In genomic region chr19:32675720-32676185, GRCh38 we compare ENCODE assay signal across 8 cellular contexts. TPM values are rescaled to one million over a fixed set of nuclear protein-coding genes. Genes with fewer than 3 reads are reported as not detected.
DNase-seq lines count a peak whose midpoint lies in the region; ATAC-seq, FAIRE-seq and TF ChIP-seq lines count a peak whose summit lies in the region.

Gene RGS9BP (plus strand): TSS chr19:32675848. CDS start chr19:32676264, 416 bp downstream.

- no peaks in the 10 kb centered on the region for H3K36me3 Mint-ChIP-seq in T-cell
- peaks cover 1% of the 10 kb centered on the region for H3K36me3 Mint-ChIP-seq in progenitor cell of endocrine pancreas (ENCODE audit: insufficient read depth)

- TF ChIP-seq POLR2A in A549 (IDR thresholded peaks at IDR 0.05; ENCODE audit: low read length) = no peak

- peaks cover 32 to 44% (median 38%) of the 10 kb centered on the region in 3 donors for H3K4me1 Mint-ChIP-seq in T-cell
- peaks cover 14% of the 10 kb centered on the region for H3K4me1 Mint-ChIP-seq in progenitor cell of endocrine pancreas (ENCODE audit: low read depth)

- FAIRE-seq in A549 (lab: Jason Lieb, UNC) = no peak

- H3K4me3 ChIP-seq in A549 = peak within 1 kb of the TSS; percentile 84
- H3K4me3 ChIP-seq in MG63 = peak within 1 kb of the TSS; percentile 90
- H3K4me3 ChIP-seq in right cardiac atrium (ENCODE audit: low read length) = peak within 1 kb of the TSS; percentile 76

- H3K27me3 Mint-ChIP-seq in T-cell (peaks cover 5 to 12% of the 10 kb centered on the region in 2 donors), progenitor cell of endocrine pancreas (peaks cover 44% of the 10 kb centered on the region)

- no peak for TF ChIP-seq RAD21 in A549 (conservative IDR thresholded peaks at IDR 0.05 in 1 of 2, IDR thresholded peaks at IDR 0.05 in 1 of 2)

- H3K4me2 ChIP-seq in A549 = peak within 1 kb of the TSS; percentile 85

- H3K27ac Mint-ChIP-seq in T-cell (peak within 1 kb of the TSS; percentile 66 to 67), progenitor cell of endocrine pancreas (no peak within 1 kb of the TSS)

- 8% methylated on average over 39 of the region's 53 CpGs for WGBS in A549 (ENCODE audit: missing lambda C conversion rate)
- WGBS in right cardiac atrium = 3% methylated on average over 53 of the region's 53 CpGs

- H3K9me3 ChIP-seq in A549 (no peaks in the 10 kb centered on the region; the same call in 2 of the 3 replicates), MG63 (no peaks in the 10 kb centered on the region), right cardiac atrium (ENCODE audit: control insufficient read depth, low read length) (no peaks in the 10 kb centered on the region)

- H3K4me1 ChIP-seq in A549 (peaks cover 10% of the 10 kb centered on the region), right cardiac atrium (ENCODE audit: control insufficient read depth, insufficient read depth, low read length) (peaks cover 4% of the 10 kb centered on the region)

- POLR2A ChIA-PET in A549 (lab: Yijun Ruan, JAX) (interaction anchor here (0.5 to 2.2 kb wide), 8 partner anchors 16 to 501 kb away, joined by 3 to 24 read pairs (median 4); partner anchors contain the start of genes DPY19L3, NUDT19, PDCD5 and RHPN2), T-cell (lab: Charles Lee) (interaction anchor here in 1 of 2 donors (0.6 kb wide), 1 partner anchor 207 kb away, joined by 3 read pairs; no protein-coding TSS in a partner anchor)

- H3K27me3 ChIP-seq in MG63 = peaks cover 5% of the 10 kb centered on the region; the same call in 1 of the 2 replicates
- no peaks in the 10 kb centered on the region for H3K27me3 ChIP-seq in right cardiac atrium (ENCODE audit: control insufficient read depth, insufficient read depth)

- H3K4me3 Mint-ChIP-seq in T-cell = peak within 1 kb of the TSS; percentile 82 to 97 (median 92)
- H3K4me3 Mint-ChIP-seq in progenitor cell of endocrine pancreas (ENCODE audit: low read depth) = peak within 1 kb of the TSS; percentile 77

- peak within 1 kb of the TSS; percentile 82 to 88 for H3K27ac ChIP-seq in A549
- H3K27ac ChIP-seq in right cardiac atrium (ENCODE audit: low read length) = peak within 1 kb of the TSS; percentile 56

- peaks cover 5% of the 10 kb centered on the region for H3K36me3 ChIP-seq in MG63

- ATAC-seq in A549 (peak; percentile 69 to 86), GM18868 (IDR thresholded peaks at IDR 0.05; ENCODE audit: unreplicated experiment) (peak; percentile 30), T-cell (replicated peaks in 1 of 4) (peak; percentile 37 to 54 (median 45)), right cardiac atrium (peak; percentile 91 to 94), HG02678 (IDR thresholded peaks at IDR 0.05; ENCODE audit: unreplicated experiment) (no peak)

- intact Hi-C loops in right cardiac atrium (cut with DNase I) = no loop called here

- DNase-seq in A549 (ENCODE audit: low read depth in 1 of 2, low spot score in 1 of 2) = peak; percentile 88 to 92
- DNase-seq in MG63 = peak; percentile 86
- DNase-seq in T-cell = peak in 33 of 34 experiments; percentile 25 to 60 (median 47)
- peak in 45 of 58 donors; percentile 33 to 83 (median 69) for DNase-seq in anterior cingulate cortex (lab: John Stamatoyannopoulos, UW)
- DNase-seq in right cardiac atrium = peak; percentile 92 to 95 (median 95)
- peak; percentile 26 for DNase-seq in progenitor cell of endocrine pancreas (ENCODE audit: low spot score, unreplicated experiment)

- TF ChIP-seq EP300 in A549 (IDR thresholded peaks at IDR 0.05) = no peak

- TF ChIP-seq CTCF in A549 (IDR thresholded peaks at IDR 0.05) = no peak
- no peak for TF ChIP-seq CTCF in progenitor cell of endocrine pancreas (IDR thresholded peaks at IDR 0.05; ENCODE audit: unreplicated experiment)

- no peaks in the 10 kb centered on the region for H3K9me3 Mint-ChIP-seq in T-cell
- no peaks in the 10 kb centered on the region for H3K9me3 Mint-ChIP-seq in progenitor cell of endocrine pancreas (ENCODE audit: low read depth)

- CTCF ChIA-PET in A549 (lab: Yijun Ruan, JAX) (interaction anchor here (1.0 to 2.2 kb wide), 12 partner anchors 8 to 509 kb away, joined by 3 to 9 read pairs (median 4); partner anchors contain the start of gene NUDT19), T-cell (lab: Charles Lee) (interaction anchor here in 1 of 2 donors (0.9 kb wide), 1 partner anchor 42 kb away, joined by 4 read pairs; no protein-coding TSS in a partner anchor)

TF ChIP-seq in A549, 52 proteins besides CTCF, POLR2A, EP300 and RAD21 (continues in another document):
- TF ChIP-seq JUN (IDR thresholded peaks at IDR 0.05) (peak in 1 of 2 experiments; percentile 19; a peak in 2 of 5 replicates), MAZ (IDR thresholded peaks at IDR 0.05; ENCODE audit: borderline replicate concordance, low read depth, low read length) (no peak), ZFP36 (IDR thresholded peaks at IDR 0.05; ENCODE audit: borderline replicate concordance, partially characterized antibody) (no peak), CHD4 (IDR thresholded peaks at IDR 0.05; ENCODE audit: borderline replicate concordance) (0 out of 2 replicates have a peak, but pooled peaks have one; percentile 68), PBX3 (IDR thresholded peaks at IDR 0.05) (no peak), MYC (IDR thresholded peaks at IDR 0.05; ENCODE audit: borderline replicate concordance, low read length) (no peak; the same call in 1 of the 2 replicates), REST (IDR thresholded peaks at IDR 0.05) (no peak), FOSB (CRISPR knock-in tag; IDR thresholded peaks at IDR 0.05) (no peak), RCOR1 (IDR thresholded peaks at IDR 0.05; ENCODE audit: low read depth, low read length) (no peak), FOXS1 (CRISPR knock-in tag; IDR thresholded peaks at IDR 0.05) (no peak), ZNF302 (CRISPR knock-in tag; IDR thresholded peaks at IDR 0.05) (no peak), TP53 (CRISPR knock-in tag; IDR thresholded peaks at IDR 0.05) (no peak), RFX5 (IDR thresholded peaks at IDR 0.05) (no peak), POLR2AphosphoS2 (conservative IDR thresholded peaks at IDR 0.05; ENCODE audit: low read length) (no peak), E2F6 (IDR thresholded peaks at IDR 0.05; ENCODE audit: borderline replicate concordance, low read depth) (no peak), ZC3H11A (IDR thresholded peaks at IDR 0.05) (no peak)

RNA-seq across cellular contexts. Expression of gene RGS9BP, which starts in this region (rescaled TPM):
- polyA plus RNA-seq in A549 (2011; rRNA removed) (0.17 and 0.20 TPM in 2 replicates), A549 (2017; fragmentation: RNase III; extraction: RNeasy Plus Mini Kit Qiagen cat#74134 plus additional on column Dnase treatment) (0.30 to 0.46 TPM (median 0.41 TPM) in 3 replicates), right cardiac atrium (1.2 TPM)
- polyA plus RNA-seq in A549 (2012; cell fraction: cytosol; rRNA removed) = 0.20 and 0.32 TPM in 2 replicates
- polyA plus RNA-seq in A549 (2012; cell fraction: nucleus; rRNA removed) = 0.20 and 0.29 TPM in 2 replicates
- 0.24 and 0.41 TPM in 2 replicates for polyA minus RNA-seq in A549 (2011; rRNA and poly(A)+ RNA removed)
- total RNA-seq in MG63 (2014; rRNA removed; shearing (Covaris generic); ENCODE audit: low replicate concordance) = 0.37 and 1.2 TPM in 2 replicates
- total RNA-seq in T-cell (under 1 TPM; 0.18 to 0.82 (median 0.51) TPM), right cardiac atrium (1 to 10 TPM; 1.7 to 6.6 (median 3.8) TPM), progenitor cell of endocrine pancreas (0.09 and 0.10 TPM in 2 replicates)

Comparison
In these comparisons a context has a peak if more than half of its experiments do, and no peak if none do; other contexts are left out.
1. Peak in DNase-seq, ATAC-seq, H3K4me3 ChIP-seq, H3K27ac ChIP-seq and H3K4me2 ChIP-seq in A549; RNA of the gene not detected or under 1 TPM.
2. Peak in DNase-seq and ATAC-seq in T-cell; RNA of the gene not detected or under 1 TPM.
3. Peak in DNase-seq in progenitor cell of endocrine pancreas; RNA of the gene not detected or under 1 TPM.
4. DNase-seq: peak in every context shown above with its lines; median percentile 95 in right cardiac atrium; 90 in A549; 86 in MG63; 69 in anterior cingulate cortex; 47 in T-cell; 26 in progenitor cell of endocrine pancreas.